Comparison of ENCODE assay signal across 16 cellular contexts in the genomic region with DNA sequence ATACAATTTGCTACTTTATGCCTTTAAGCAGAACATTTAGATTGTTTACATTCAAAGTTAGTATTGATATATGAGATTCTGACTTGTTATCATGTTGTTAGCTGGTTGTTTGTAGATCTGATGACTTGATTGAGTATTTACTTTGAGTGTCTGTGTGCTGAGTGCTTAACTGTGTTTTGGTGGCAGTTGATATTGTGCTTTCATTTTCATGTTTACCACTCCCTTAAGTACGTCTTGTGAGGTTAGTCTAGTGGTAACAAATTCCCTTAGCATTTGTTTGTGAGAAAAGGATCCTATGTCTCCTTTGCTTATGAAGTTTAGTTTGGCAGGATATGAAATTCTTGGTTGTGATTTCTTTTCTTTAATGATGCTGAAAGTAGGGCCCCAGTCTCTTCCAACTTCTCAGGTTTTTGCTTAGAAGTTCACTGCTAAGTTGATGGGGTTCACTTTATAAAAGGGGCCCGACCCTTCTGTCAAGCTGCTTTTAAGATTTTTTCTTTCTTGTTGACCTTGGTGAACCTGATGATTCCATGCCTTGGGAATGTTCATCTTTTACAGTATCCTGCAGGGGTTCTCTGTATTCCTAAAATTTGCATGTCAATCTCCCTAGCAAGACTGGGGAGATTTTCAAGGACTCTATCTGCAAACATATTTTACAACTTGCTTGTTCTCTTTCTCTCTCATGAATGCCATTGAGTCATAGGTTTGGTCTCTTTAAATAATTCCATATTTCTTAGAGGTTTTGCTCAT.
A peak's percentile ranks its signal among the peaks of the same experiment; 100 is the strongest.
DNase-seq lines count a peak whose midpoint lies in the region; ATAC-seq, FAIRE-seq and TF ChIP-seq lines count a peak whose summit lies in the region.
"Had no signal": no experiment of that assay in that cellular context is flagged by ENCODE, and none has a peak within 500 bp of the region (broad histone marks: within the 10 kb centered on the region; RNA-seq: fewer than 3 reads in every experiment).

No MANE protein-coding gene starts in this region.

- no peaks in the 10 kb centered on the region for H3K79me2 ChIP-seq in KMS-11 (ENCODE audit: insufficient read depth, low read depth)

- H3K27me3 ChIP-seq in KMS-11 (ENCODE audit: insufficient read depth, low read depth) = no peaks in the 10 kb centered on the region
- H3K27me3 ChIP-seq: upper lobe of left lung had no signal

- no peak overlapping the region for H3K4me3 ChIP-seq in KMS-11 (IDR thresholded peaks at IDR 0.05; ENCODE audit: insufficient read depth, low read depth, low read length)
- no peak overlapping the region for H3K4me3 ChIP-seq in fibroblast of villous mesenchyme (ENCODE audit: low read depth, low read length)
- H3K4me3 ChIP-seq: upper lobe of left lung had no signal

- peak overlapping the region; percentile 57 for H3K4me2 ChIP-seq in KMS-11

- ATAC-seq in GM21786 (IDR thresholded peaks at IDR 0.05; ENCODE audit: unreplicated experiment) (peak; percentile 37), HG02642 (IDR thresholded peaks at IDR 0.05; ENCODE audit: poor library complexity, unreplicated experiment) (no peak)
- ATAC-seq: activated CD4-positive, alpha-beta T cell treated with anti-CD3 and anti-CD28 coated beads for 36 hours; stimulated activated naive B cell treated with anti-CD40 and anti-IgM and Interleukin-4, amounts not matched to agents 10 μg/mL and 1 μg/mL and 100 μg/mL, for 72 hours had no signal

- DNase-seq in GM12891 (ENCODE audit: insufficient read length, low spot score) (no peak), fibroblast of villous mesenchyme (ENCODE audit: low read depth) (peak; percentile 3), AML-193 (lab: John Stamatoyannopoulos, UW) (no peak), NCI-H526 treated with DMSO at 0.1 percent for 48 hours (lab: John Stamatoyannopoulos, UW) (no peak)
- DNase-seq in stimulated activated CD4-positive, alpha-beta T cell treated with anti-CD3 and anti-CD28 coated beads, Interleukin-4, amount 100 ng/mL, for 24 hours = no peak
- DNase-seq: activated CD4-positive, alpha-beta T cell treated with anti-CD3 and anti-CD28 coated beads for 36 hours; Calu3; KG1; NCI-H187 treated with DMSO at 0.1 percent for 48 hours; posterior cingulate gyrus; small intestine; stimulated activated naive B cell treated with anti-CD40 and anti-IgM and Interleukin-4, amounts not matched to agents 10 μg/mL and 1 μg/mL and 100 μg/mL, for 72 hours; upper lobe of left lung had no signal

- no peaks in the 10 kb centered on the region for H3K36me3 ChIP-seq in KMS-11 (ENCODE audit: insufficient read depth)
- H3K36me3 ChIP-seq: upper lobe of left lung had no signal

- H2AFZ ChIP-seq in KMS-11 (ENCODE audit: low read depth) = peak overlapping the region; percentile 67

- TF ChIP-seq CTCF in KMS-11 (conservative IDR thresholded peaks at IDR 0.05; ENCODE audit: low read depth, low read length) = no peak
- no peak for TF ChIP-seq CTCF in fibroblast of villous mesenchyme (IDR thresholded peaks at IDR 0.05; ENCODE audit: insufficient read depth, low read depth, low read length)

- no peak for TF ChIP-seq POLR2A in GM12891 (IDR thresholded peaks at IDR 0.05; ENCODE audit: low read depth, low read length)

- no peaks in the 10 kb centered on the region for H4K20me1 ChIP-seq in KMS-11 (ENCODE audit: insufficient read depth)

- FAIRE-seq in GM12891 (lab: Jason Lieb, UNC) = peak; percentile 40
- FAIRE-seq: small intestine had no signal

- peak overlapping the region; percentile 30; the same call in 1 of the 2 replicates for H3K9ac ChIP-seq in KMS-11

- H3K27ac ChIP-seq in KMS-11 = peak overlapping the region; percentile 47; the same call in 1 of the 2 replicates
- H3K27ac ChIP-seq: upper lobe of left lung had no signal

- peaks cover 33% of the 10 kb centered on the region for H3K4me1 ChIP-seq in KMS-11 (ENCODE audit: low read depth, poor library complexity, severe bottlenecking)
- H3K4me1 ChIP-seq: upper lobe of left lung had no signal

TF ChIP-seq in GM12891, 5 proteins besides CTCF, POLR2A, EP300 and RAD21:
- TF ChIP-seq POU2F2 (IDR thresholded peaks at IDR 0.05; ENCODE audit: low read depth, low read length) (no peak), TAF1 (IDR thresholded peaks at IDR 0.05; ENCODE audit: low read depth, low read length) (no peak)
TF ChIP-seq in GM12891: peak in this region for 0.
